In genomic region chr2:123566291-123566946, GRCh38 we compare ENCODE assay signal across 27 cellular contexts.
"Had no signal": no experiment of that assay in that cellular context is flagged by ENCODE, and none has a peak within 500 bp of the region (broad histone marks: within the 10 kb centered on the region; RNA-seq: fewer than 3 reads in every experiment).

No MANE protein-coding gene starts in this region.

- H3K9me3 Mint-ChIP-seq: dendritic cell treated with granulocyte-macrophage colony-stimulating factor and Interleukin-4, amounts not matched to agents 40 ng/mL and 50 ng/mL, for 4 days; endodermal cell; nephron had no signal

- H3K36me3 Mint-ChIP-seq: naive thymus-derived CD4-positive, alpha-beta T cell; stimulated activated effector memory CD8-positive, alpha-beta T cell treated with anti-CD3 and anti-CD28 coated beads, Interleukin-12 subunit alpha, Interleukin-12 subunit beta, amount 100 ng/mL, for 72 hours had no signal

- H3K27me3 ChIP-seq: colonic mucosa, esophagus muscularis mucosa, ovary, sigmoid colon, stomach, thyroid gland, vagina had no signal

- H3K27me3 Mint-ChIP-seq: dendritic cell treated with granulocyte-macrophage colony-stimulating factor and Interleukin-4, amounts not matched to agents 40 ng/mL and 50 ng/mL, for 4 days; naive thymus-derived CD4-positive, alpha-beta T cell had no signal

- H3K4me3 ChIP-seq: colonic mucosa, esophagus muscularis mucosa, lung, ovary, psoas muscle, sigmoid colon, stomach, thyroid gland, vagina had no signal

- H3K36me3 ChIP-seq: colonic mucosa, esophagus muscularis mucosa, ovary, sigmoid colon, stomach, thyroid gland, vagina had no signal

- H3K4me1 Mint-ChIP-seq: endodermal cell; naive thymus-derived CD4-positive, alpha-beta T cell; nephron; stimulated activated effector memory CD8-positive, alpha-beta T cell treated with anti-CD3 and anti-CD28 coated beads, Interleukin-12 subunit alpha, Interleukin-12 subunit beta, amount 100 ng/mL, for 72 hours had no signal

- DNase-seq: colonic mucosa; effector CD8-positive, alpha-beta T cell; endodermal cell; foreskin melanocyte; hypothalamus; mesenchymal stem cell; midbrain; naive thymus-derived CD4-positive, alpha-beta T cell; occipital lobe; ovary; posterior cingulate gyrus; psoas muscle; right cardiac atrium; sigmoid colon; stimulated activated CD4-positive, alpha-beta T cell treated with anti-CD3 and anti-CD28 coated beads, Interleukin-2, amount 100 ng/mL, for 24 hours; stimulated activated CD4-positive, alpha-beta T cell treated with anti-CD3 and anti-CD28 coated beads, Interleukin-4, amount 100 ng/mL, for 24 hours; stimulated activated naive CD4-positive, alpha-beta T cell treated with Interleukin-2 at 50 U/mL for 16 hours; stomach; thyroid gland; trophoblast cell had no signal

- H3K27ac Mint-ChIP-seq: dendritic cell treated with granulocyte-macrophage colony-stimulating factor and Interleukin-4, amounts not matched to agents 40 ng/mL and 50 ng/mL, for 4 days; endodermal cell; naive thymus-derived CD4-positive, alpha-beta T cell; nephron; stimulated activated effector memory CD8-positive, alpha-beta T cell treated with anti-CD3 and anti-CD28 coated beads, Interleukin-12 subunit alpha, Interleukin-12 subunit beta, amount 100 ng/mL, for 72 hours had no signal

- H3K4me3 Mint-ChIP-seq: dendritic cell treated with granulocyte-macrophage colony-stimulating factor and Interleukin-4, amounts not matched to agents 40 ng/mL and 50 ng/mL, for 4 days; endodermal cell; naive thymus-derived CD4-positive, alpha-beta T cell; nephron; stimulated activated effector memory CD8-positive, alpha-beta T cell treated with anti-CD3 and anti-CD28 coated beads, Interleukin-12 subunit alpha, Interleukin-12 subunit beta, amount 100 ng/mL, for 72 hours had no signal

- H3K4me1 ChIP-seq: colonic mucosa, esophagus muscularis mucosa, psoas muscle, sigmoid colon, stomach, thyroid gland, vagina had no signal

- H3K9me3 ChIP-seq: colonic mucosa, esophagus muscularis mucosa, ovary, psoas muscle, sigmoid colon, stomach, thyroid gland, vagina had no signal

- H3K27ac ChIP-seq: colonic mucosa, esophagus muscularis mucosa, ovary, psoas muscle, sigmoid colon, stomach, thyroid gland, vagina had no signal

- ATAC-seq: left lobe of liver; naive thymus-derived CD4-positive, alpha-beta T cell; psoas muscle; right cardiac atrium; stimulated activated effector memory CD8-positive, alpha-beta T cell treated with anti-CD3 and anti-CD28 coated beads, Interleukin-12 subunit alpha, Interleukin-12 subunit beta, amount 100 ng/mL, for 72 hours had no signal
